Comparison of ENCODE assay signal across 1 cellular context in the genomic region with DNA sequence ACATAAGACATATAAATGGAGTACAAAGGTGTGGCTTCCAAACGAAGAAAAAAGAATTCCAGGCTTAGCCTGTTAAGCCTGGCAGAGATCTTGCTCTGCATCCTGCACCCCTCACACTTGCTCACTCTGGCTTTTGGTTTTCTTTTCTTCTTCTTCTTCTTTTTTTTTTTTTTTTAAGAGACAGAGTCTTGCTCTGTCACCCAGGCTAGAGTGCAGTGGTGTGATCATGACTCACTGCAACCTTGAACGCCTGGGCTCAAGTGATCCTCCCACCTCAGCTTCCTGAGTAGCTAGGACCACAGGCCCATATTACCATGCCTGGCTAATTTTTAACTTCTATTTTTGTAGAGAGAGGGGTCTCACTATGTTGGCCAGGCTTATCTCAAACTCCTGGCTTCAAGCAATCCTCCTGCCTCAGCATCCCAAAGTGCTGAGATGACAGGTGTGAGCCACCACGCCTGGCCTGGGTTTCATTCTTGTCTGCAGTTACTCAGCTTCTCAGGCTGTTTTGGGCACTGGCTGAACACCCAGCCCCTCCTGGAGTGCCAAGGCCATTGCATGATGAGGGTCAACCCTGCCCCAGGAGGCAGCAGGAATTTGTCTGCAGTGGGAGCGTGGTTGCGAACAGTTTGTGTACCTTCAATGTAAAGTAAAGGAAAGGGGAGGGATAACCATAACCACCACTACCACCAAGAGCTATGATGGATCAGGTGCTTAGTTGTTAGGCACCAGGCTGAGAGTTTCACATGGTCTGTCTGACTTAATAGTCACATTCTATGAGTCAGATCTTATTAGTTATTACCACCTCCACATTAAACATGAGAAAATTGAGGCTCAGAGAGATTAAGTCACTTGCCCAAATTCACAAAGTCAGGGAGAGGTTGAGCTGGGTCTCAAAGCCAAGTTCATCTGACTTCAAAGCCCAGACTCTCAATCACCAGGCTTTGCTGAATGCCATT.
TF ChIP-seq lines count a peak whose summit lies in the region.

No MANE protein-coding gene starts in this region.

TF ChIP-seq in HepG2, 621 proteins besides CTCF, POLR2A, EP300 and RAD21 (continued from another document):
- 0 out of 2 replicates have a peak, but pooled peaks have one; percentile 34 for TF ChIP-seq HNF1A (IDR thresholded peaks at IDR 0.05; ENCODE audit: low read depth)
- TF ChIP-seq HNF1A (CRISPR knock-in tag; IDR thresholded peaks at IDR 0.05; ENCODE audit: borderline replicate concordance) = no peak
